10 cellular contexts compared by ENCODE assay signal in the genomic region with DNA sequence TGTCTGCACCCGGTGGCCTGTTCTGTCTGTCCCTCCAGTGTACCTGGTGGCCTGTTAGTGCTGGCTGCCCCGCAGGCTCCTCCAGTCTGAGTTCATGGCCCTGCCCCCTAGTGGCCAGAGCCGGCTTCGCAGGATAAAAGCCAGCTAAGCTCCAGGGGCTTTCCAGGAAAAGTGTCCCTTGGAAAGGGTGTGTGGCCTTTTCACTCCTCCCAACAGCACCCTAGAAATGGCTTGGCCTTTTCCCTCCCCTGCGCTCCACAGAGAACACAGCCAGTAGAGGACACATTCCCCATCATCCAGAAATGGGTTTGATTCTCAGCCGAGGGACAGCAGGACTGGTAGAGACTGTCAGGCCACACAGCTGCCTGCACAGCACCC. TPM values are rescaled to one million over a fixed set of nuclear protein-coding genes. Genes with fewer than 3 reads are reported as not detected.
DNase-seq lines count a peak whose midpoint lies in the region; ATAC-seq and TF ChIP-seq lines count a peak whose summit lies in the region.
"Not testable (repeated sequence)": the region's sequence is repeated elsewhere in the genome, so short reads cannot be mapped to it uniquely, and the experiment has no call there.
"Had no signal": no experiment of that assay in that cellular context is flagged by ENCODE, and none has a peak within 500 bp of the region (broad histone marks: within the 10 kb centered on the region; RNA-seq: fewer than 3 reads in every experiment).

No MANE protein-coding gene starts in this region.

- H3K27me3 Mint-ChIP-seq in Caco-2 (ENCODE audit: insufficient read depth, unreplicated experiment): not testable (repeated sequence)
- peaks cover 30% of the 10 kb centered on the region for H3K27me3 Mint-ChIP-seq in HFFc6 (ENCODE audit: insufficient read depth)
- peaks cover 18% of the 10 kb centered on the region for H3K27me3 Mint-ChIP-seq in T-helper 17 cell

- H3K27me3 ChIP-seq in Caco-2 (replicated peaks; ENCODE audit: control insufficient read depth, insufficient read depth, low read length); right cardiac atrium (ENCODE audit: control insufficient read depth, insufficient read depth); psoas muscle (ENCODE audit: insufficient read depth in 3 of 3, low read length in 2 of 3): not testable (repeated sequence)

- H3K4me3 ChIP-seq in Caco-2 (ENCODE audit: low read depth, low read length); right cardiac atrium (ENCODE audit: low read length); psoas muscle: not testable (repeated sequence)

- TF ChIP-seq CTCF in Caco-2 (IDR thresholded peaks at IDR 0.05; ENCODE audit: insufficient read depth in 1 of 2, low read depth in 1 of 2, low read length in 1 of 2, severe bottlenecking in 1 of 2, unreplicated experiment in 1 of 2) (peak; percentile 23 to 64), HFFc6 (IDR thresholded peaks at IDR 0.05) (peak; percentile 75), psoas muscle (IDR thresholded peaks at IDR 0.05) (peak; percentile 44)

- H3K27ac Mint-ChIP-seq in Caco-2 (ENCODE audit: unreplicated experiment); HFFc6; T-helper 17 cell: not testable (repeated sequence)

- CTCF ChIA-PET in Caco-2 (lab: Charles Lee): interaction anchor here (1.8 kb wide), 1 partner anchor 270 kb away, joined by 5 read pairs; no protein-coding TSS in a partner anchor

- DNase-seq in Caco-2 (peak; percentile 65 to 81), T-helper 17 cell (peak; percentile 41 to 59 (median 48)), activated T-cell treated with anti-CD3 and anti-CD28 coated beads for 48 hours (ENCODE audit: low read depth) (peak; percentile 51), right cardiac atrium (peak; percentile 57 to 84 (median 83)), psoas muscle (peak; percentile 58 to 73)
- not testable (repeated sequence) for DNase-seq in HFFc6
- DNase-seq in central memory CD4-positive, alpha-beta T cell: peak; percentile 43
- peak; percentile 44 for DNase-seq in stimulated activated CD8-positive, alpha-beta memory T cell treated with anti-CD3 and anti-CD28 coated beads, Interleukin-7, amount 100 ng/mL, for 24 hours (ENCODE audit: low read depth)

- H3K27ac ChIP-seq in right cardiac atrium (ENCODE audit: low read length); psoas muscle: not testable (repeated sequence)

- POLR2A ChIA-PET in Caco-2 (lab: Charles Lee): not testable (repeated sequence)

- not testable (repeated sequence) for BruUV-seq in Caco-2 (replicated peaks; lab: Mats Ljungman, UMichigan)

- H3K36me3 Mint-ChIP-seq in Caco-2 (ENCODE audit: insufficient read depth, unreplicated experiment); HFFc6 (ENCODE audit: low read depth); T-helper 17 cell (ENCODE audit: low read depth): not testable (repeated sequence)

- not testable (repeated sequence) for H3K36me3 ChIP-seq in Caco-2 (ENCODE audit: control insufficient read depth, insufficient read depth, low read length); psoas muscle (ENCODE audit: insufficient read depth in 1 of 2, low read depth in 1 of 2)

- ATAC-seq in T-helper 17 cell: peak; percentile 95
- peak; percentile 81 to 87 for ATAC-seq in right cardiac atrium
- ATAC-seq in psoas muscle: peak in 3 of 4 donors; percentile 64 to 77 (median 76)

- H3K4me1 ChIP-seq in Caco-2; right cardiac atrium (ENCODE audit: control insufficient read depth, insufficient read depth, low read length); psoas muscle: not testable (repeated sequence)

- intact Hi-C loops in Caco-2 (cut with micrococcal nuclease; ENCODE audit: unreplicated experiment); right cardiac atrium (cut with DNase I); psoas muscle (cut with DNase I): not testable (repeated sequence)

- not testable (repeated sequence) for H3K9me3 Mint-ChIP-seq in Caco-2 (ENCODE audit: unreplicated experiment); HFFc6

- WGBS in right cardiac atrium: 20% methylated on average over 6 of the region's 6 CpGs
- 15 to 24% (median 17%) methylated on average over 5 to 6 of the region's 6 CpGs for WGBS in psoas muscle, 3 donors

- H3K4me3 Mint-ChIP-seq in Caco-2 (ENCODE audit: unreplicated experiment): peak overlapping the region; percentile 45
- not testable (repeated sequence) for H3K4me3 Mint-ChIP-seq in HFFc6, T-helper 17 cell

- not testable (repeated sequence) for H3K4me1 Mint-ChIP-seq in Caco-2 (ENCODE audit: low read depth, unreplicated experiment); HFFc6 (ENCODE audit: low read depth); T-helper 17 cell

- not testable (repeated sequence) for H3K9me3 ChIP-seq in Caco-2; T-helper 17 cell (ENCODE audit: control insufficient read depth, low read length, poor library complexity, severe bottlenecking); right cardiac atrium (ENCODE audit: control insufficient read depth, low read length); psoas muscle

RNA-seq across cellular contexts. Expression of a gene that starts 16.7 kb away (rescaled TPM):
- total RNA-seq in Caco-2 (2022) (not detected in 2 replicates), T-helper 17 cell (under 1 TPM in 1 of 2 donors, not detected in 1; 0.10 TPM), right cardiac atrium (not detected), psoas muscle (not detected)
- not detected for total RNA-seq in HFFc6 (2021; fragmentation: NEBNext Ultra II Directional; extraction: Animal tissue kit (Norgen Biotek cat#: 25700))
- polyA plus RNA-seq in right cardiac atrium (not detected), psoas muscle (under 1 TPM in 2 of 3 donors, not detected in 1; 0.01 to 0.10 TPM)
- total RNA-seq: dermis blood vessel endothelial cell; T-helper 1 cell treated with Interleukin-12 subunit alpha and Interleukin-12 subunit beta and Interleukin-4 antibody, amounts not matched to agents 30 ng/mL and 1 ng/mL, for 36 hours had no signal

RNA-seq across cellular contexts. Expression of a gene that starts 36.6 kb away (rescaled TPM):
- total RNA-seq in Caco-2 (2022): 93.9 and 94.3 TPM in 2 replicates
- total RNA-seq in HFFc6 (2021; fragmentation: NEBNext Ultra II Directional; extraction: Animal tissue kit (Norgen Biotek cat#: 25700)): 100 to 1,000 TPM in 5 of 6 experiments, 10 to 100 TPM in 1; 90.1 to 133 (median 109) TPM
- total RNA-seq in T-helper 17 cell: 10 to 100 TPM; 24.7 to 27.3 TPM
- total RNA-seq in right cardiac atrium: 10 to 100 TPM; 33.7 to 39.3 (median 38.1) TPM
- 52.1 TPM for polyA plus RNA-seq in right cardiac atrium
- total RNA-seq in psoas muscle: 10 to 100 TPM; 20.1 to 30.4 (median 22.7) TPM
- polyA plus RNA-seq in psoas muscle: 10 to 100 TPM; 22.7 to 30.6 (median 26.0) TPM

RNA-seq across cellular contexts. Expression of a gene that starts 41.2 kb away (rescaled TPM):
- total RNA-seq in Caco-2 (2022): not detected in 2 replicates
- not detected for total RNA-seq in HFFc6 (2021; fragmentation: NEBNext Ultra II Directional; extraction: Animal tissue kit (Norgen Biotek cat#: 25700))
- not detected for total RNA-seq in T-helper 17 cell
- total RNA-seq in right cardiac atrium: not detected
- not detected for polyA plus RNA-seq in right cardiac atrium
- total RNA-seq in psoas muscle: not detected
- under 1 TPM in 1 of 3 donors, not detected in 2; 0.05 TPM for polyA plus RNA-seq in psoas muscle
- total RNA-seq: dermis blood vessel endothelial cell; T-helper 1 cell treated with Interleukin-12 subunit alpha and Interleukin-12 subunit beta and Interleukin-4 antibody, amounts not matched to agents 30 ng/mL and 1 ng/mL, for 36 hours had no signal

RNA-seq across cellular contexts. Expression of a gene that starts 47.5 kb away (rescaled TPM):
- total RNA-seq in Caco-2 (2022) (11.3 and 12.3 TPM in 2 replicates), T-helper 17 cell (10 to 100 TPM; 31.6 to 45.0 TPM), right cardiac atrium (10 to 100 TPM; 12.2 to 22.3 (median 14.0) TPM), psoas muscle (10 to 100 TPM in 1 of 4 donors, 1 to 10 TPM in 3; 3.4 to 11.3 (median 6.6) TPM)
- 1 to 10 TPM in 4 of 6 experiments, under 1 TPM in 2; 0.83 to 3.6 (median 2.4) TPM for total RNA-seq in HFFc6 (2021; fragmentation: NEBNext Ultra II Directional; extraction: Animal tissue kit (Norgen Biotek cat#: 25700))
- polyA plus RNA-seq in right cardiac atrium (17.1 TPM), psoas muscle (1 to 10 TPM; 3.2 to 7.4 (median 4.2) TPM)
